In genomic region chr21:44940116-44940631, GRCh38 we compare ENCODE assay signal across 8 cellular contexts. TPM values are rescaled to one million over a fixed set of nuclear protein-coding genes. Genes with fewer than 3 reads are reported as not detected.
DNase-seq lines count a peak whose midpoint lies in the region; ATAC-seq and TF ChIP-seq lines count a peak whose summit lies in the region.

No MANE protein-coding gene starts in this region.

- no peak for DNase-seq in activated CD8-positive, alpha-beta memory T cell treated with anti-CD3 and anti-CD28 coated beads, Interleukin-2, amount 10 ng/mL, durations not matched to agents 7 days and 5 days
- no peak for DNase-seq in activated CD8-positive, alpha-beta memory T cell treated with anti-CD3 and anti-CD28 coated beads, Interleukin-2, amount 50 U/mL, for 4 hours
- peak; percentile 39 for DNase-seq in activated CD4-positive, alpha-beta memory T cell treated with anti-CD3 and anti-CD28 coated beads for 36 hours
- no peak for DNase-seq in right atrium auricular region (ENCODE audit: low spot score)
- no peak for DNase-seq in activated CD4-positive, CD25-positive, alpha-beta regulatory T cell (lab: John Stamatoyannopoulos, UW)
- DNase-seq in iPS-NIHi7 (ENCODE audit: extremely low spot score), result no peak

- H3K27me3 ChIP-seq in right atrium auricular region, result no peaks in the 10 kb centered on the region

- H3K4me1 Mint-ChIP-seq in activated CD8-positive, alpha-beta memory T cell treated with anti-CD3 and anti-CD28 coated beads, Interleukin-2, amount 10 ng/mL, durations not matched to agents 7 days and 5 days, result peaks cover 46% of the 10 kb centered on the region
- H3K4me1 Mint-ChIP-seq in activated CD4-positive, alpha-beta memory T cell treated with anti-CD3 and anti-CD28 coated beads for 36 hours (ENCODE audit: low read depth), result peaks cover 38% of the 10 kb centered on the region

- H3K9me3 Mint-ChIP-seq in activated CD8-positive, alpha-beta memory T cell treated with anti-CD3 and anti-CD28 coated beads, Interleukin-2, amount 10 ng/mL, durations not matched to agents 7 days and 5 days (ENCODE audit: low read depth), result no peaks in the 10 kb centered on the region
- H3K9me3 Mint-ChIP-seq in activated CD4-positive, alpha-beta memory T cell treated with anti-CD3 and anti-CD28 coated beads for 36 hours, result no peaks in the 10 kb centered on the region

- peak overlapping the region; percentile 71 for H3K27ac Mint-ChIP-seq in activated CD8-positive, alpha-beta memory T cell treated with anti-CD3 and anti-CD28 coated beads, Interleukin-2, amount 10 ng/mL, durations not matched to agents 7 days and 5 days
- peak overlapping the region; percentile 79 for H3K27ac Mint-ChIP-seq in activated CD4-positive, alpha-beta memory T cell treated with anti-CD3 and anti-CD28 coated beads for 36 hours

- no peaks in the 10 kb centered on the region for H3K27me3 Mint-ChIP-seq in activated CD8-positive, alpha-beta memory T cell treated with anti-CD3 and anti-CD28 coated beads, Interleukin-2, amount 10 ng/mL, durations not matched to agents 7 days and 5 days
- no peaks in the 10 kb centered on the region for H3K27me3 Mint-ChIP-seq in activated CD4-positive, alpha-beta memory T cell treated with anti-CD3 and anti-CD28 coated beads for 36 hours

- CTCF ChIA-PET in activated CD8-positive, alpha-beta memory T cell treated with anti-CD3 and anti-CD28 coated beads, Interleukin-2, amount 10 ng/mL, durations not matched to agents 7 days and 5 days (lab: Charles Lee), result interaction anchor here (0.6 to 19.9 kb wide), 19 partner anchors 9 to 199 kb away, joined by 3 to 275 read pairs (median 4); partner anchors contain the start of gene PTTG1IP
- CTCF ChIA-PET in activated CD4-positive, alpha-beta memory T cell treated with anti-CD3 and anti-CD28 coated beads for 36 hours (lab: Charles Lee), result interaction anchor here (0.9 to 2.9 kb wide), 8 partner anchors 8 to 430 kb away, joined by 3 to 22 read pairs (median 6); no protein-coding TSS in a partner anchor

- POLR2A ChIA-PET in activated CD4-positive, alpha-beta memory T cell treated with anti-CD3 and anti-CD28 coated beads for 36 hours (lab: Charles Lee), result interaction anchor here (0.8 to 2.6 kb wide), 6 partner anchors 13 to 146 kb away, joined by 3 to 13 read pairs (median 4); no protein-coding TSS in a partner anchor

- peaks cover 8% of the 10 kb centered on the region for H3K36me3 Mint-ChIP-seq in activated CD8-positive, alpha-beta memory T cell treated with anti-CD3 and anti-CD28 coated beads, Interleukin-2, amount 10 ng/mL, durations not matched to agents 7 days and 5 days
- peaks cover 19% of the 10 kb centered on the region for H3K36me3 Mint-ChIP-seq in activated CD4-positive, alpha-beta memory T cell treated with anti-CD3 and anti-CD28 coated beads for 36 hours

- peak overlapping the region; percentile 69 to 75 for H3K4me3 ChIP-seq in right atrium auricular region
- peak overlapping the region; percentile 83 to 99 (median 94) for H3K4me3 ChIP-seq in skin epidermis

- H3K4me1 ChIP-seq in right atrium auricular region, result peaks cover 0 to 25% of the 10 kb centered on the region in 2 donors

- peak overlapping the region; percentile 70 to 80 for H3K27ac ChIP-seq in right atrium auricular region
- H3K27ac ChIP-seq in skin epidermis, result peak overlapping the region; percentile 52 to 91 (median 79)

- no peaks in the 10 kb centered on the region for H3K9me3 ChIP-seq in right atrium auricular region

- intact Hi-C loops in activated CD4-positive, alpha-beta memory T cell treated with anti-CD3 and anti-CD28 coated beads for 36 hours (cut with micrococcal nuclease), result no loop called here

- TF ChIP-seq CTCF in right atrium auricular region (IDR thresholded peaks at IDR 0.05), result no peak

- H3K4me3 Mint-ChIP-seq in activated CD8-positive, alpha-beta memory T cell treated with anti-CD3 and anti-CD28 coated beads, Interleukin-2, amount 10 ng/mL, durations not matched to agents 7 days and 5 days, result peak overlapping the region; percentile 85
- peak overlapping the region; percentile 82 for H3K4me3 Mint-ChIP-seq in activated CD4-positive, alpha-beta memory T cell treated with anti-CD3 and anti-CD28 coated beads for 36 hours

- peaks cover 17% of the 10 kb centered on the region for H3K36me3 ChIP-seq in right atrium auricular region

- peak; percentile 64 for ATAC-seq in activated CD8-positive, alpha-beta memory T cell treated with anti-CD3 and anti-CD28 coated beads, Interleukin-2, amount 10 ng/mL, durations not matched to agents 7 days and 5 days
- ATAC-seq in HG03159 (IDR thresholded peaks at IDR 0.05; ENCODE audit: unreplicated experiment), result peak; percentile 31

RNA-seq across cellular contexts. Expression of gene SLX9, which starts 0.3 kb away (rescaled TPM):
- total RNA-seq in activated CD8-positive, alpha-beta memory T cell treated with anti-CD3 and anti-CD28 coated beads, Interleukin-2, amount 10 ng/mL, durations not matched to agents 7 days and 5 days, result 10 to 100 TPM; 56.8 to 62.9 TPM
- 10 to 100 TPM; 60.7 to 64.6 TPM for total RNA-seq in activated CD4-positive, alpha-beta memory T cell treated with anti-CD3 and anti-CD28 coated beads for 36 hours
- total RNA-seq in right atrium auricular region, result 10 to 100 TPM; 15.9 to 18.8 TPM

RNA-seq across cellular contexts. Expression of gene ITGB2, which starts 19.5 kb away (rescaled TPM):
- total RNA-seq in activated CD8-positive, alpha-beta memory T cell treated with anti-CD3 and anti-CD28 coated beads, Interleukin-2, amount 10 ng/mL, durations not matched to agents 7 days and 5 days, result 100 to 1,000 TPM; 336 to 372 TPM
- 100 to 1,000 TPM; 242 to 247 TPM for total RNA-seq in activated CD4-positive, alpha-beta memory T cell treated with anti-CD3 and anti-CD28 coated beads for 36 hours
- total RNA-seq in right atrium auricular region, result 10 to 100 TPM; 16.7 to 63.6 TPM
